1 cellular context compared by ENCODE assay signal in genomic region chrX:154840856-154841255, GRCh38.
A peak's percentile ranks its signal among the peaks of the same experiment; 100 is the strongest.
TF ChIP-seq lines count a peak whose summit lies in the region.

No MANE protein-coding gene starts in this region.

TF ChIP-seq in K562, 482 proteins besides CTCF, POLR2A, EP300 and RAD21 (continued from another document):
- TF ChIP-seq PBX2 (CRISPR knock-in tag; IDR thresholded peaks at IDR 0.05; ENCODE audit: low read depth) (no peak), PBX2 (tag; conservative IDR thresholded peaks at IDR 0.05; ENCODE audit: low read depth) (peak; percentile 85), ZNF197 (CRISPR knock-in tag; IDR thresholded peaks at IDR 0.05; ENCODE audit: low read depth) (no peak), ARID1B (IDR thresholded peaks at IDR 0.05) (no peak), ERF (CRISPR knock-in tag; IDR thresholded peaks at IDR 0.05) (no peak), PATZ1 (CRISPR knock-in tag; IDR thresholded peaks at IDR 0.05; ENCODE audit: borderline replicate concordance) (no peak), ZNF589 (CRISPR knock-in tag; IDR thresholded peaks at IDR 0.05; ENCODE audit: low read depth) (no peak), PHF8 (IDR thresholded peaks at IDR 0.05; ENCODE audit: borderline replicate concordance, low read length) (no peak), POU5F1 (IDR thresholded peaks at IDR 0.05; ENCODE audit: borderline replicate concordance, low read depth, low read length, partially characterized antibody) (no peak), DACH1 (IDR thresholded peaks at IDR 0.05; ENCODE audit: partially characterized antibody) (no peak), SMARCA5 (IDR thresholded peaks at IDR 0.05) (no peak), BHLHE40 (IDR thresholded peaks at IDR 0.05; ENCODE audit: low read length) (no peak), ZNF121 (CRISPR knock-in tag; conservative IDR thresholded peaks at IDR 0.05) (no peak), ZNF830 (CRISPR knock-in tag; IDR thresholded peaks at IDR 0.05) (no peak), ZNF551 (CRISPR knock-in tag; IDR thresholded peaks at IDR 0.05) (no peak), ZSCAN29 (IDR thresholded peaks at IDR 0.05) (no peak), BRD9 (IDR thresholded peaks at IDR 0.05; ENCODE audit: low read depth, partially characterized antibody) (no peak)
- TF ChIP-seq, protein P1, sequence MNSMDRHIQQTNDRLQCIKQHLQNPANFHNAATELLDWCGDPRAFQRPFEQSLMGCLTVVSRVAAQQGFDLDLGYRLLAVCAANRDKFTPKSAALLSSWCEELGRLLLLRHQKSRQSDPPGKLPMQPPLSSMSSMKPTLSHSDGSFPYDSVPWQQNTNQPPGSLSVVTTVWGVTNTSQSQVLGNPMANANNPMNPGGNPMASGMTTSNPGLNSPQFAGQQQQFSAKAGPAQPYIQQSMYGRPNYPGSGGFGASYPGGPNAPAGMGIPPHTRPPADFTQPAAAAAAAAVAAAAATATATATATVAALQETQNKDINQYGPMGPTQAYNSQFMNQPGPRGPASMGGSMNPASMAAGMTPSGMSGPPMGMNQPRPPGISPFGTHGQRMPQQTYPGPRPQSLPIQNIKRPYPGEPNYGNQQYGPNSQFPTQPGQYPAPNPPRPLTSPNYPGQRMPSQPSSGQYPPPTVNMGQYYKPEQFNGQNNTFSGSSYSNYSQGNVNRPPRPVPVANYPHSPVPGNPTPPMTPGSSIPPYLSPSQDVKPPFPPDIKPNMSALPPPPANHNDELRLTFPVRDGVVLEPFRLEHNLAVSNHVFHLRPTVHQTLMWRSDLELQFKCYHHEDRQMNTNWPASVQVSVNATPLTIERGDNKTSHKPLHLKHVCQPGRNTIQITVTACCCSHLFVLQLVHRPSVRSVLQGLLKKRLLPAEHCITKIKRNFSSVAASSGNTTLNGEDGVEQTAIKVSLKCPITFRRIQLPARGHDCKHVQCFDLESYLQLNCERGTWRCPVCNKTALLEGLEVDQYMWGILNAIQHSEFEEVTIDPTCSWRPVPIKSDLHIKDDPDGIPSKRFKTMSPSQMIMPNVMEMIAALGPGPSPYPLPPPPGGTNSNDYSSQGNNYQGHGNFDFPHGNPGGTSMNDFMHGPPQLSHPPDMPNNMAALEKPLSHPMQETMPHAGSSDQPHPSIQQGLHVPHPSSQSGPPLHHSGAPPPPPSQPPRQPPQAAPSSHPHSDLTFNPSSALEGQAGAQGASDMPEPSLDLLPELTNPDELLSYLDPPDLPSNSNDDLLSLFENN (IDR thresholded peaks at IDR 0.05; ENCODE audit: low read depth in 2 of 2, low read length in 2 of 2), result no peak
- TF ChIP-seq, protein P2, sequence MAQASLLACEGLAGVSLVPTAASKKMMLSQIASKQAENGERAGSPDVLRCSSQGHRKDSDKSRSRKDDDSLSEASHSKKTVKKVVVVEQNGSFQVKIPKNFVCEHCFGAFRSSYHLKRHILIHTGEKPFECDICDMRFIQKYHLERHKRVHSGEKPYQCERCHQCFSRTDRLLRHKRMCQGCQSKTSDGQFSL (CRISPR knock-in tag; IDR thresholded peaks at IDR 0.05), result no peak
- TF ChIP-seq, protein P2 (tag; IDR thresholded peaks at IDR 0.05), result no peak
